ENCODE assay signal across 15 cellular contexts in genomic region chr7:110371709-110372108, GRCh38.
A peak's percentile ranks its signal among the peaks of the same experiment; 100 is the strongest.
DNase-seq lines count a peak whose midpoint lies in the region; ATAC-seq and TF ChIP-seq lines count a peak whose summit lies in the region.
"Had no signal": no experiment of that assay in that cellular context is flagged by ENCODE, and none has a peak within 500 bp of the region (broad histone marks: within the 10 kb centered on the region; RNA-seq: fewer than 3 reads in every experiment).

No MANE protein-coding gene starts in this region.

- H3K36me3 Mint-ChIP-seq in activated CD8-positive, alpha-beta T cell treated with anti-CD3 and anti-CD28 coated beads for 36 hours (ENCODE audit: low read depth): no peaks in the 10 kb centered on the region
- H3K36me3 Mint-ChIP-seq: CD4-positive, alpha-beta memory T cell had no signal

- H3K18ac ChIP-seq in trophoblast cell (ENCODE audit: low read length): no peak overlapping the region

- no peaks in the 10 kb centered on the region for H3K27me3 Mint-ChIP-seq in activated CD8-positive, alpha-beta T cell treated with anti-CD3 and anti-CD28 coated beads for 36 hours
- H3K27me3 Mint-ChIP-seq: CD4-positive, alpha-beta memory T cell had no signal

- H3K27me3 ChIP-seq in trophoblast cell (ENCODE audit: insufficient read depth, low read length): no peaks in the 10 kb centered on the region
- H3K27me3 ChIP-seq in ovary: no peaks in the 10 kb centered on the region

- H3K27ac ChIP-seq in trophoblast cell (ENCODE audit: low read depth, low read length): no peak overlapping the region
- H3K27ac ChIP-seq in ovary: no peak overlapping the region

- TF ChIP-seq RAD21 in Ishikawa (IDR thresholded peaks at IDR 0.05; ENCODE audit: low read depth): no peak

- no peak overlapping the region for H4K12ac ChIP-seq in trophoblast cell (ENCODE audit: low read depth, low read length)

- H3K4me2 ChIP-seq in trophoblast cell (ENCODE audit: low read length): no peak overlapping the region

- TF ChIP-seq POLR2A in ovary (IDR thresholded peaks at IDR 0.05): no peak

- H4K91ac ChIP-seq in trophoblast cell (ENCODE audit: low read depth, low read length): no peak overlapping the region

- no peak overlapping the region for H3K4me3 Mint-ChIP-seq in activated CD8-positive, alpha-beta T cell treated with anti-CD3 and anti-CD28 coated beads for 36 hours
- H3K4me3 Mint-ChIP-seq: CD4-positive, alpha-beta memory T cell had no signal

- H3K4me1 ChIP-seq in trophoblast cell (ENCODE audit: control insufficient read depth in 1 of 2, insufficient read depth in 2 of 2, low read length in 2 of 2) (no peaks in the 10 kb centered on the region), ovary (ENCODE audit: insufficient read depth) (no peaks in the 10 kb centered on the region)

- DNase-seq in kidney tubule cell (ENCODE audit: low spot score): peak; percentile 33
- DNase-seq in trophoblast cell: no peak
- DNase-seq in activated CD8-positive, alpha-beta T cell treated with anti-CD3 and anti-CD28 coated beads for 36 hours: no peak
- no peak for DNase-seq in NCI-H1092 treated with DMSO at 0.1 percent for 48 hours (lab: John Stamatoyannopoulos, UW)
- DNase-seq in ovary: no peak
- DNase-seq: C1 segment of cervical spinal cord; Calu3; CD4-positive, alpha-beta memory T cell; COR-L47; DMS53; DMS79 treated with DMSO at 0.1 percent for 48 hours; GF-D8; GOT3; HCEC 1CT had no signal

- peak; percentile 90; the same call in 1 of the 2 replicates for TF ChIP-seq EP300 in Ishikawa (IDR thresholded peaks at IDR 0.05; ENCODE audit: borderline replicate concordance)
- TF ChIP-seq EP300 in ovary (IDR thresholded peaks at IDR 0.05): no peak

- H2BK5ac ChIP-seq in trophoblast cell (ENCODE audit: low read depth, low read length, poor library complexity): no peak overlapping the region

- H2BK12ac ChIP-seq in trophoblast cell (ENCODE audit: low read length): no peak overlapping the region

- no peak overlapping the region for H2AK5ac ChIP-seq in trophoblast cell (ENCODE audit: low read length)

- no peak overlapping the region for H2BK120ac ChIP-seq in trophoblast cell (ENCODE audit: insufficient read depth, low read length, poor library complexity)

- no peak overlapping the region for H4K8ac ChIP-seq in trophoblast cell (ENCODE audit: low read depth, low read length)

- no peaks in the 10 kb centered on the region for H3K79me2 ChIP-seq in trophoblast cell (ENCODE audit: control insufficient read depth, insufficient read depth, low read length, poor library complexity)

- no peaks in the 10 kb centered on the region for H3K9me3 ChIP-seq in trophoblast cell (ENCODE audit: insufficient read depth, low read depth, low read length)
- H3K9me3 ChIP-seq in ovary: no peaks in the 10 kb centered on the region

- no peak overlapping the region for H3K27ac Mint-ChIP-seq in activated CD8-positive, alpha-beta T cell treated with anti-CD3 and anti-CD28 coated beads for 36 hours
- H3K27ac Mint-ChIP-seq: CD4-positive, alpha-beta memory T cell had no signal

- no peak overlapping the region for H3K14ac ChIP-seq in trophoblast cell (ENCODE audit: low read length)

- POLR2A ChIA-PET in activated CD8-positive, alpha-beta T cell treated with anti-CD3 and anti-CD28 coated beads for 36 hours (lab: Charles Lee): no interaction called here

- no peak overlapping the region for H3K23ac ChIP-seq in trophoblast cell (ENCODE audit: low read length)

- no peaks in the 10 kb centered on the region for H3K4me1 Mint-ChIP-seq in activated CD8-positive, alpha-beta T cell treated with anti-CD3 and anti-CD28 coated beads for 36 hours (ENCODE audit: low read depth)
- H3K4me1 Mint-ChIP-seq: CD4-positive, alpha-beta memory T cell had no signal

- intact Hi-C loops in activated CD8-positive, alpha-beta T cell treated with anti-CD3 and anti-CD28 coated beads for 36 hours (cut with micrococcal nuclease): no loop called here
- intact Hi-C loops in ovary (cut with DNase I): no loop called here

- H2AFZ ChIP-seq in trophoblast cell (ENCODE audit: insufficient read depth, low read length, poor library complexity): no peak overlapping the region

- peak overlapping the region; percentile 63 for H3K9ac ChIP-seq in trophoblast cell (ENCODE audit: low read length)

- WGBS in trophoblast cell (ENCODE audit: extremely low coverage, insufficient coverage, insufficient read length): no CpG with 5 or more reads among the region's 3 CpGs
- 94 to 97% (median 96%) methylated on average over 3 of the region's 3 CpGs for WGBS in ovary, 3 donors

- no peak for TF ChIP-seq CTCF in activated CD8-positive, alpha-beta T cell treated with anti-CD3 and anti-CD28 coated beads for 36 hours (IDR thresholded peaks at IDR 0.05)
- no peak for TF ChIP-seq CTCF in ovary (IDR thresholded peaks at IDR 0.05)

- H3K4ac ChIP-seq in trophoblast cell (ENCODE audit: low read depth, low read length): no peak overlapping the region

- no peak overlapping the region for H3K4me3 ChIP-seq in trophoblast cell (ENCODE audit: low read depth, low read length)
- no peak overlapping the region for H3K4me3 ChIP-seq in ovary

- ATAC-seq in activated CD8-positive, alpha-beta T cell treated with anti-CD3 and anti-CD28 coated beads for 36 hours: no peak

- CTCF ChIA-PET in activated CD8-positive, alpha-beta T cell treated with anti-CD3 and anti-CD28 coated beads for 36 hours (lab: Charles Lee): no interaction called here

- H3K9me3 Mint-ChIP-seq in activated CD8-positive, alpha-beta T cell treated with anti-CD3 and anti-CD28 coated beads for 36 hours: peaks cover 2% of the 10 kb centered on the region

- H3K36me3 ChIP-seq in trophoblast cell (ENCODE audit: control insufficient read depth in 1 of 2, insufficient read depth in 2 of 2, low read length in 2 of 2): no peaks in the 10 kb centered on the region
- H3K36me3 ChIP-seq in ovary: no peaks in the 10 kb centered on the region

- no peaks in the 10 kb centered on the region for H3K79me1 ChIP-seq in trophoblast cell (ENCODE audit: low read length)

TF ChIP-seq in Ishikawa, 13 proteins besides CTCF, POLR2A, EP300 and RAD21:
- TF ChIP-seq TEAD4 (IDR thresholded peaks at IDR 0.05) (peak; percentile 90), NFIC (IDR thresholded peaks at IDR 0.05) (peak; percentile 89), USF1 (IDR thresholded peaks at IDR 0.05) (no peak), FOXM1 (IDR thresholded peaks at IDR 0.05; ENCODE audit: borderline replicate concordance, low read depth) (peak; percentile 76), TAF1 (IDR thresholded peaks at IDR 0.05; ENCODE audit: low read depth) (no peak), TCF12 (IDR thresholded peaks at IDR 0.05; ENCODE audit: low read depth) (peak; percentile 93), MAX (IDR thresholded peaks at IDR 0.05) (peak; percentile 33; the same call in 1 of the 2 replicates)
